ENCODE assay signal across 7 cellular contexts in genomic region chr2:11753886-11754704, GRCh38. TPM values are rescaled to one million over a fixed set of nuclear protein-coding genes. Genes with fewer than 3 reads are reported as not detected.
DNase-seq lines count a peak whose midpoint lies in the region; ATAC-seq and TF ChIP-seq lines count a peak whose summit lies in the region.

No MANE protein-coding gene starts in this region.

- ATAC-seq in GM18861 (IDR thresholded peaks at IDR 0.05; ENCODE audit: unreplicated experiment): peak; percentile 18
- ATAC-seq in HG02943 (IDR thresholded peaks at IDR 0.05; ENCODE audit: low read depth, unreplicated experiment): peak; percentile 38
- ATAC-seq in gastrocnemius medialis: peak; percentile 80 to 81

- intact Hi-C loops in gastrocnemius medialis (cut with DNase I; ENCODE audit: low total_unique reads): loop anchor here (1.0 kb wide), 1 partner anchor 15 kb away; no protein-coding TSS in a partner anchor

- H3K27me3 ChIP-seq in esophagus (ENCODE audit: control insufficient read depth in 1 of 2, insufficient read depth in 2 of 2, low read length in 2 of 2) (no peaks in the 10 kb centered on the region), gastrocnemius medialis (no peaks in the 10 kb centered on the region)

- H3K27ac ChIP-seq in esophagus (ENCODE audit: low read depth in 2 of 2, low read length in 1 of 2) (peak overlapping the region; percentile 78 to 84), gastrocnemius medialis (peak overlapping the region; percentile 82 to 95 (median 93))

- H3K4me3 ChIP-seq in esophagus (ENCODE audit: low read depth in 1 of 2, low read length in 2 of 2): peak overlapping the region; percentile 7 to 21
- H3K4me3 ChIP-seq in gastrocnemius medialis: peak overlapping the region; percentile 3 to 39 (median 20)

- 23 to 24% methylated on average over 15 of the region's 15 CpGs for WGBS in esophagus, 2 donors

- H3K4me1 ChIP-seq in esophagus (ENCODE audit: control insufficient read depth in 2 of 2, insufficient read depth in 2 of 2, low read length in 1 of 2): peaks cover 0 to 16% of the 10 kb centered on the region in 2 donors
- peaks cover 78 to 79% of the 10 kb centered on the region in 2 donors for H3K4me1 ChIP-seq in gastrocnemius medialis

- in situ Hi-C loops in gastrocnemius medialis (cut with MboI; ENCODE audit: low sequenced_read_pairs in 4 of 4): loop anchor here in 1 of 4 donors (10.0 kb wide), 1 partner anchor 59 kb away; no protein-coding TSS in a partner anchor

- DNase-seq in NCI-H345 (lab: John Stamatoyannopoulos, UW) (peak; percentile 75), gastrocnemius medialis (peak; percentile 71 to 83), Ammon's horn (ENCODE audit: low spot score) (no peak)
- peak; percentile 82 for DNase-seq in activated CD8-positive, alpha-beta memory T cell treated with anti-CD3 and anti-CD28 coated beads for 24 hours

- H3K36me3 ChIP-seq in esophagus (ENCODE audit: control insufficient read depth in 2 of 2, insufficient read depth in 2 of 2, low read length in 1 of 2): peaks cover 0 to 3% of the 10 kb centered on the region in 2 donors
- H3K36me3 ChIP-seq in gastrocnemius medialis: no peaks in the 10 kb centered on the region

- TF ChIP-seq CTCF in gastrocnemius medialis (IDR thresholded peaks at IDR 0.05 in 4 of 5, conservative IDR thresholded peaks at IDR 0.05 in 1 of 5): no peak

- H3K9me3 ChIP-seq in esophagus (ENCODE audit: control insufficient read depth in 2 of 2, insufficient read depth in 1 of 2, low read depth in 1 of 2, low read length in 1 of 2): no peaks in the 10 kb centered on the region
- H3K9me3 ChIP-seq in gastrocnemius medialis: no peaks in the 10 kb centered on the region

- TF ChIP-seq POLR2A in gastrocnemius medialis (IDR thresholded peaks at IDR 0.05): peak in 1 of 2 donors; percentile 37

RNA-seq across cellular contexts. Expression of gene LPIN1, which starts 7.7 kb away (rescaled TPM):
- polyA plus RNA-seq in esophagus: 10 to 100 TPM; 25.5 to 65.4 TPM
- 100 to 1,000 TPM; 292 to 606 (median 472) TPM for total RNA-seq in gastrocnemius medialis

Comparison
In these comparisons a context has a peak if more than half of its experiments do, and no peak if none do; other contexts are left out.
1. ATAC-seq: peak in every context shown above with its lines; median percentile 80 in gastrocnemius medialis; 38 in HG02943; 18 in GM18861.